8 cellular contexts compared by ENCODE assay signal in genomic region chr17:57868007-57868774, GRCh38. TPM values are rescaled to one million over a fixed set of nuclear protein-coding genes. Genes with fewer than 3 reads are reported as not detected.
DNase-seq lines count a peak whose midpoint lies in the region; ATAC-seq, FAIRE-seq and TF ChIP-seq lines count a peak whose summit lies in the region.

No MANE protein-coding gene starts in this region.

- peak overlapping the region; percentile 62 for H2AFZ ChIP-seq in astrocyte (ENCODE audit: low read depth, low read length)

- TF ChIP-seq CTCF in GM12864 (IDR thresholded peaks at IDR 0.05; ENCODE audit: low read depth, low read length, missing control alignments) (peak; percentile 69), astrocyte (IDR thresholded peaks at IDR 0.05; ENCODE audit: insufficient read depth, low read depth, low read length) (peak; percentile 34), spleen (IDR thresholded peaks at IDR 0.05 in 8 of 11, conservative IDR thresholded peaks at IDR 0.05 in 3 of 11) (peak in 6 of 11 experiments; percentile 7 to 40 (median 22))

- peak; percentile 89 for FAIRE-seq in astrocyte (lab: Jason Lieb, UNC)

- H3K27ac Mint-ChIP-seq in astrocyte (ENCODE audit: unreplicated experiment): peak overlapping the region; percentile 95

- peak overlapping the region; percentile 79 for H3K27ac ChIP-seq in astrocyte (ENCODE audit: low read depth, low read length)
- H3K27ac ChIP-seq in spleen: peak overlapping the region in 6 of 8 donors; percentile 48 to 79 (median 72)

- ATAC-seq in HG02588 (IDR thresholded peaks at IDR 0.05; ENCODE audit: unreplicated experiment) (peak; percentile 70), GM19324 (IDR thresholded peaks at IDR 0.05; ENCODE audit: low FRiP score, unreplicated experiment) (no peak)

- peaks cover 51% of the 10 kb centered on the region for H3K4me1 Mint-ChIP-seq in astrocyte (ENCODE audit: low read depth, unreplicated experiment)

- peak; percentile 77 for DNase-seq in 8988T
- DNase-seq in GM12864 (ENCODE audit: low read depth): peak; percentile 33
- DNase-seq in NCI-H446 (lab: John Stamatoyannopoulos, UW): peak; percentile 70 to 77
- peak; percentile 91 for DNase-seq in astrocyte (ENCODE audit: low read depth)
- peak; percentile 84 for DNase-seq in iPS-NIHi11 (ENCODE audit: low spot score)
- peak; percentile 86 for DNase-seq in spleen

- H3K4me3 Mint-ChIP-seq in astrocyte (ENCODE audit: unreplicated experiment): no peak overlapping the region

- H3K4me3 ChIP-seq in GM12864 (ENCODE audit: low read depth, low read length) (no peak overlapping the region), astrocyte (ENCODE audit: insufficient read depth, low read depth, low read length) (no peak overlapping the region), spleen (peak overlapping the region in 1 of 8 donors; percentile 30)

- 19 to 27% (median 21%) methylated on average over 15 to 18 of the region's 18 CpGs for WGBS in spleen, 5 donors

- H3K79me2 ChIP-seq in astrocyte (ENCODE audit: insufficient read depth, low read length): no peaks in the 10 kb centered on the region

- peaks cover 23% of the 10 kb centered on the region for H3K36me3 Mint-ChIP-seq in astrocyte (ENCODE audit: low read depth, unreplicated experiment)

- H3K36me3 ChIP-seq in astrocyte (ENCODE audit: insufficient read depth, low read length): peaks cover 7% of the 10 kb centered on the region
- peaks cover 0 to 42% (median 0%) of the 10 kb centered on the region in 6 donors for H3K36me3 ChIP-seq in spleen

- H3K9me3 ChIP-seq in astrocyte (ENCODE audit: insufficient read depth, low read depth, low read length) (no peaks in the 10 kb centered on the region), spleen (no peaks in the 10 kb centered on the region)

- H3K4me1 ChIP-seq in astrocyte (ENCODE audit: insufficient read depth, low read length) (peaks cover 33% of the 10 kb centered on the region), spleen (peaks cover 14 to 44% (median 31%) of the 10 kb centered on the region in 6 donors)

- H4K20me1 ChIP-seq in astrocyte (ENCODE audit: insufficient read depth, low read length): no peaks in the 10 kb centered on the region

- no peaks in the 10 kb centered on the region for H3K9me3 Mint-ChIP-seq in astrocyte (ENCODE audit: unreplicated experiment)

- H3K4me2 ChIP-seq in astrocyte (ENCODE audit: low read length): peak overlapping the region; percentile 77

- H3K27me3 Mint-ChIP-seq in astrocyte (ENCODE audit: low read depth, unreplicated experiment): no peaks in the 10 kb centered on the region

- intact Hi-C loops in spleen (cut with DNase I; ENCODE audit: low total_unique reads): no loop called here

- H3K27me3 ChIP-seq in astrocyte (ENCODE audit: insufficient read depth, low read length): no peaks in the 10 kb centered on the region
- H3K27me3 ChIP-seq in spleen (replicated peaks in 1 of 7): peaks cover 0 to 11% (median 4%) of the 10 kb centered on the region in 7 donors

- no peak for TF ChIP-seq POLR2A in spleen (IDR thresholded peaks at IDR 0.05)

- peak overlapping the region; percentile 60 for H3K9ac ChIP-seq in astrocyte (ENCODE audit: low read length)

RNA-seq across cellular contexts. Expression of gene MRPS23, which starts 18.3 kb away (rescaled TPM):
- total RNA-seq in astrocyte (56.9 and 61.3 TPM in 2 replicates), spleen (10 to 100 TPM in 6 of 7 donors, 1 to 10 TPM in 1; 7.3 to 26.4 (median 22.4) TPM)
- 10 to 100 TPM; 13.9 to 29.2 (median 28.6) TPM for polyA plus RNA-seq in spleen

Comparison
In these comparisons a context has a peak if more than half of its experiments do, and no peak if none do; other contexts are left out.
1. DNase-seq: peak in every context shown above with its lines; median percentile 91 in astrocyte; 86 in spleen; 84 in iPS-NIHi11; 77 in 8988T; 74 in NCI-H446; 33 in GM12864.